Comparison of ENCODE assay signal across 7 cellular contexts in genomic region chr1:235134171-235134570, GRCh38.
"Had no signal": no experiment of that assay in that cellular context is flagged by ENCODE, and none has a peak within 500 bp of the region (broad histone marks: within the 10 kb centered on the region; RNA-seq: fewer than 3 reads in every experiment).

No MANE protein-coding gene starts in this region.

- H3K4me3 ChIP-seq: GM23248, HAP-1 had no signal

- H3K27ac ChIP-seq: GM23248 had no signal

- DNase-seq: GM23248, GOT3, H7, HFFc6, IMR-90 had no signal

- H3K9me3 ChIP-seq: HAP-1 had no signal

- ATAC-seq: HCT116 had no signal
